In the genomic region with DNA sequence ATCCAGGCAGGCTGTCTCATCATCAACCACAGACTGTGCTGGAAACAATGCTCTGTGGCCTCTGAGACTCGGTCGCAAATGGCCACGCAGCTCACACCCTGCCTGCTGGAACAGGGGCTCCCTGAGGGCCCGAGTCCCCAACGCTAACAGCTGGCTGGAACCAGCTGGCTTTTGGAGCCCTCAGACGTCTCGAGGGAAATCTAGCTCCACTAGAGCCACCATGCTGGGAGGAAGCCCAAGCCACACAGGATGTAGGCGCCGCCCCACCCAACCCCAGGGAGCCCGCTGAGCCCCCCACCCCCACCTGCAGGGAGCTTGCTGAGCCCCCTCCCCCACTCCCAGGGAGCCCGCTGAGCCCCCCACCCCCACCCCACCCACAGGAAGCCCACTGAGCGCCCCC, we compare ENCODE assay signal across 22 cellular contexts. TPM values are rescaled to one million over a fixed set of nuclear protein-coding genes. Genes with fewer than 3 reads are reported as not detected.
"Had no signal": no experiment of that assay in that cellular context is flagged by ENCODE, and none has a peak within 500 bp of the region (broad histone marks: within the 10 kb centered on the region; RNA-seq: fewer than 3 reads in every experiment).

No MANE protein-coding gene starts in this region.

- H3K27me3 ChIP-seq: adrenal gland, dorsolateral prefrontal cortex, esophagus squamous epithelium, gastrocnemius medialis, left lung, spleen, tibial artery had no signal

- H3K36me3 Mint-ChIP-seq: activated naive CD8-positive, alpha-beta T cell had no signal

- H3K4me1 ChIP-seq: gastrocnemius medialis had no signal

- H3K27me3 Mint-ChIP-seq: activated naive CD8-positive, alpha-beta T cell; naive thymus-derived CD4-positive, alpha-beta T cell; stimulated activated naive CD8-positive, alpha-beta T cell treated with anti-CD3 and anti-CD28 coated beads, Interleukin-15, Interleukin-2, amounts not matched to agents 100 ng/mL and 50 ng/mL, for 24 hours had no signal

- H3K36me3 ChIP-seq: adrenal gland, esophagus squamous epithelium, gastrocnemius medialis, left lung, prostate gland, spleen, tibial artery had no signal

- H3K4me3 Mint-ChIP-seq: activated naive CD8-positive, alpha-beta T cell; activated T-cell treated with anti-CD3 and anti-CD28 coated beads, Interleukin-2, amount 50 U/mL, for 4 hours; naive thymus-derived CD4-positive, alpha-beta T cell; neural crest cell; stimulated activated naive CD8-positive, alpha-beta T cell treated with anti-CD3 and anti-CD28 coated beads, Interleukin-15, Interleukin-2, amounts not matched to agents 100 ng/mL and 50 ng/mL, for 24 hours had no signal

- H3K27ac Mint-ChIP-seq: activated naive CD8-positive, alpha-beta T cell; activated T-helper 2 cell treated with anti-CD3 and anti-CD28 coated beads, Interferon-gamma antibody, Interleukin-2, Interleukin-4, amounts not matched to agents 10 μg/mL and 5 μg/mL and 100 μg/mL, durations not matched to agents 14 hours and 24 hours and 36 hours; stimulated activated naive CD8-positive, alpha-beta T cell treated with anti-CD3 and anti-CD28 coated beads, Interleukin-15, Interleukin-2, amounts not matched to agents 100 ng/mL and 50 ng/mL, for 24 hours had no signal

- H3K9me3 Mint-ChIP-seq: activated T-helper 2 cell treated with anti-CD3 and anti-CD28 coated beads, Interferon-gamma antibody, Interleukin-2, Interleukin-4, amounts not matched to agents 10 μg/mL and 5 μg/mL and 100 μg/mL, durations not matched to agents 14 hours and 24 hours and 36 hours; neural crest cell; stimulated activated naive CD8-positive, alpha-beta T cell treated with anti-CD3 and anti-CD28 coated beads, Interleukin-15, Interleukin-2, amounts not matched to agents 100 ng/mL and 50 ng/mL, for 24 hours had no signal

- ATAC-seq: activated T-cell treated with anti-CD3 and anti-CD28 coated beads, Interleukin-2, amount 50 U/mL, for 4 hours; gastrocnemius medialis; left lung; naive thymus-derived CD4-positive, alpha-beta T cell had no signal

- H3K9me3 ChIP-seq: adrenal gland, gastrocnemius medialis, prostate gland, tibial artery had no signal

- DNase-seq: activated CD4-positive, alpha-beta T cell treated with anti-CD3 and anti-CD28 coated beads for 1 hour; activated CD8-positive, alpha-beta memory T cell treated with anti-CD3 and anti-CD28 coated beads, Interleukin-2, amount 50 U/mL, for 48 hours; activated naive CD4-positive, alpha-beta T cell; activated T-cell treated with anti-CD3 and anti-CD28 coated beads, Interleukin-2, amount 50 U/mL, for 4 hours; adrenal gland; central memory CD4-positive, alpha-beta T cell; dorsolateral prefrontal cortex; esophagus squamous epithelium; gastrocnemius medialis; hippocampal formation; kidney glomerular epithelial cell; naive thymus-derived CD4-positive, alpha-beta T cell; spleen; stimulated activated CD4-positive, alpha-beta T cell treated with anti-CD3 and anti-CD28 coated beads, Interleukin-4, amount 100 ng/mL, for 24 hours; tibial artery had no signal

- H3K4me3 ChIP-seq: adrenal gland, dorsolateral prefrontal cortex, esophagus squamous epithelium, gastrocnemius medialis, left lung, lung, prostate gland, spleen, tibial artery had no signal

- H3K27ac ChIP-seq: adrenal gland, dorsolateral prefrontal cortex, esophagus squamous epithelium, gastrocnemius medialis, left lung, spleen had no signal

RNA-seq across cellular contexts. Expression of a gene that starts 21.4 kb away (rescaled TPM):
- polyA plus RNA-seq: naive thymus-derived CD4-positive, alpha-beta T cell had no signal
